22 cellular contexts compared by ENCODE assay signal in the genomic region with DNA sequence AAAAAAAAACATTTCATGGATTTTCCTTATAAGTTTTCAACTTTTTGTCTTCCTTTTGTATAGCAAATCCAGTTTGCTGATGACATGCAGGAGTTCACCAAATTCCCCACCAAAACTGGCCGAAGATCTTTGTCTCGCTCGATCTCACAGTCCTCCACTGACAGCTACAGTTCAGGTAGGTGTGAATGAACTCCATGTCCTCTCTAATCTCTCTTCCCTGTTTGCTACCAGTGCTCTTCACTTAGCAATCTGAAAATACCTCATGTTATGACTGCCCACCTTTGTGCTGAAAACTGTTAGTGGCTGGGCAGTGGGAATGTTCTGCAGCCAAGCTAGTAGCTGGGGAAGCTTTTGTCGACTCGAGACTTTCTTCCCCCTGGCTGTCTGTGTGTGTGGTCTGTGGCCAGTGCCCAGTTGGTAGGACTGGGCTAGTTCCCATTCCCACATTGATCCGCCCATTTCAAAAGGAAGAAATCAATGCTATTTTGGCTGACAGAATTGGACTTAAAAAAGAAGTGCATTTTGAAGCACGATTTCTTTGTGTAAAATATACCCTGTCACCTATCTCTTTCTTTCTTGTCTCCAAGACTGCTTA. TPM values are rescaled to one million over a fixed set of nuclear protein-coding genes. Genes with fewer than 3 reads are reported as not detected.
DNase-seq lines count a peak whose midpoint lies in the region; ATAC-seq, FAIRE-seq and TF ChIP-seq lines count a peak whose summit lies in the region.
"Had no signal": no experiment of that assay in that cellular context is flagged by ENCODE, and none has a peak within 500 bp of the region (broad histone marks: within the 10 kb centered on the region; RNA-seq: fewer than 3 reads in every experiment).

No MANE protein-coding gene starts in this region.

- H2AFZ ChIP-seq in mammary epithelial cell (ENCODE audit: low read depth, low read length): no peak overlapping the region

- no peak overlapping the region for H3K4me3 ChIP-seq in mammary epithelial cell (replicated peaks in 1 of 3; ENCODE audit: insufficient read depth in 1 of 3, low read depth in 2 of 3, low read length in 3 of 3)
- H3K4me3 ChIP-seq: K562 had no signal

- in situ Hi-C loops in mammary epithelial cell (cut with MboI; ENCODE audit: low sequenced_read_pairs in 2 of 2): no loop called here

- H3K27me3 ChIP-seq in mammary epithelial cell (ENCODE audit: insufficient read depth, low read length): no peaks in the 10 kb centered on the region

- H3K9me3 Mint-ChIP-seq in MCF 10A (ENCODE audit: unreplicated experiment) (no peaks in the 10 kb centered on the region), memory B cell (no peaks in the 10 kb centered on the region)
- no peaks in the 10 kb centered on the region for H3K9me3 Mint-ChIP-seq in central memory CD8-positive, alpha-beta T cell
- H3K9me3 Mint-ChIP-seq: CD8-positive, alpha-beta memory T cell had no signal

- H3K27ac ChIP-seq in mammary epithelial cell (ENCODE audit: insufficient read depth, low read depth, low read length): no peak overlapping the region
- H3K27ac ChIP-seq: 22Rv1, C4-2B had no signal

- BruUV-seq in MCF 10A (replicated peaks; lab: Mats Ljungman, UMichigan) (no TSS peak), mammary epithelial cell (replicated peaks; lab: Mats Ljungman, UMichigan) (no TSS peak)

- POLR2A ChIA-PET in MCF 10A (lab: Yijun Ruan, JAX): interaction anchor here (0.7 to 4.7 kb wide), 2 partner anchors 19 to 24 kb away, joined by 3 to 48 read pairs; partner anchors contain the start of gene AHCYL1

- peaks cover 19% of the 10 kb centered on the region for H3K36me3 ChIP-seq in mammary epithelial cell (ENCODE audit: insufficient read depth, low read length)

- TF ChIP-seq CTCF in MCF 10A (IDR thresholded peaks at IDR 0.05; ENCODE audit: unreplicated experiment) (no peak), mammary epithelial cell (conservative IDR thresholded peaks at IDR 0.05 in 1 of 2, IDR thresholded peaks at IDR 0.05 in 1 of 2; ENCODE audit: extremely low read depth in 1 of 2, insufficient read depth in 1 of 2, low read depth in 1 of 2, low read length in 2 of 2) (no peak)

- peaks cover 20% of the 10 kb centered on the region for H3K4me1 ChIP-seq in mammary epithelial cell (ENCODE audit: insufficient read depth, low read length)

- CTCF ChIA-PET in MCF 10A (lab: Yijun Ruan, JAX) (interaction anchor here (4.2 to 12.2 kb wide), 3 partner anchors 20 to 232 kb away, joined by 87 to 104 read pairs (median 93); partner anchors contain the start of gene AHCYL1), mammary epithelial cell (lab: Charles Lee; ENCODE audit: low non-redundant PET) (no interaction called here)

- H3K27me3 Mint-ChIP-seq in MCF 10A (ENCODE audit: insufficient read depth, unreplicated experiment) (no peaks in the 10 kb centered on the region), memory B cell (no peaks in the 10 kb centered on the region)
- H3K27me3 Mint-ChIP-seq in central memory CD8-positive, alpha-beta T cell: no peaks in the 10 kb centered on the region
- H3K27me3 Mint-ChIP-seq: CD8-positive, alpha-beta memory T cell had no signal

- no peak for DNase-seq in MCF 10A (ENCODE audit: unreplicated experiment)
- DNase-seq in mammary epithelial cell: no peak
- no peak for DNase-seq in central memory CD8-positive, alpha-beta T cell (ENCODE audit: low spot score in 2 of 2)
- no peak for DNase-seq in memory B cell (ENCODE audit: low spot score in 2 of 2)
- DNase-seq in H54 (ENCODE audit: insufficient read length, low spot score): no peak
- no peak for DNase-seq in left ventricle myocardium superior
- no peak for DNase-seq in NCI-H69 (lab: John Stamatoyannopoulos, UW)
- DNase-seq: CD8-positive, alpha-beta memory T cell; NCI-H1092; NCI-H1436; NCI-H187 treated with DMSO at 0.1 percent for 48 hours; NCI-H2107; SIG-M5; SK-N-SH had no signal

- peaks cover 38% of the 10 kb centered on the region for H3K4me1 Mint-ChIP-seq in MCF 10A (ENCODE audit: insufficient read depth, unreplicated experiment)
- peaks cover 40% of the 10 kb centered on the region for H3K4me1 Mint-ChIP-seq in central memory CD8-positive, alpha-beta T cell
- H3K4me1 Mint-ChIP-seq in memory B cell: peaks cover 25% of the 10 kb centered on the region

- no peak for FAIRE-seq in H54 (lab: Jason Lieb, UNC)
- FAIRE-seq: G401.6, GM12892, H1, K562 had no signal

- no peak for ATAC-seq in central memory CD8-positive, alpha-beta T cell (replicated peaks; ENCODE audit: extremely low read depth, poor library complexity, severe bottlenecking)
- ATAC-seq in memory B cell (ENCODE audit: low read depth) (no peak), HG02678 (IDR thresholded peaks at IDR 0.05; ENCODE audit: unreplicated experiment) (no peak), left ventricle myocardium superior (no peak)
- ATAC-seq: K562, Panc1 had no signal

- peaks cover 42% of the 10 kb centered on the region for H3K79me2 ChIP-seq in mammary epithelial cell (ENCODE audit: insufficient read depth, low read length)

- peaks cover 47% of the 10 kb centered on the region for H3K36me3 Mint-ChIP-seq in MCF 10A (ENCODE audit: insufficient read depth, unreplicated experiment)
- peaks cover 28% of the 10 kb centered on the region for H3K36me3 Mint-ChIP-seq in central memory CD8-positive, alpha-beta T cell (ENCODE audit: insufficient read depth)
- H3K36me3 Mint-ChIP-seq in memory B cell: peaks cover 13% of the 10 kb centered on the region

- no peaks in the 10 kb centered on the region for H3K9me3 ChIP-seq in mammary epithelial cell (replicated peaks; ENCODE audit: insufficient read depth, low read length)
- H3K9me3 ChIP-seq: SK-N-SH had no signal

- H3K27ac Mint-ChIP-seq in MCF 10A (ENCODE audit: low read depth, unreplicated experiment): peak overlapping the region; percentile 60
- peak overlapping the region; percentile 19 for H3K27ac Mint-ChIP-seq in central memory CD8-positive, alpha-beta T cell (ENCODE audit: low read depth)
- peak overlapping the region; percentile 99 for H3K27ac Mint-ChIP-seq in memory B cell
- H3K27ac Mint-ChIP-seq: CD8-positive, alpha-beta memory T cell had no signal

- dilution Hi-C loops in mammary epithelial cell (cut with HindIII; ENCODE audit: low sequenced_read_pairs): no loop called here

- TF ChIP-seq POLR2A in H54 (IDR thresholded peaks at IDR 0.05; ENCODE audit: low read depth, low read length): no peak

- no peak overlapping the region for H3K4me2 ChIP-seq in mammary epithelial cell (ENCODE audit: insufficient read depth, low read depth, low read length)
- H3K4me2 ChIP-seq: SK-N-SH had no signal

- no peaks in the 10 kb centered on the region for H4K20me1 ChIP-seq in mammary epithelial cell (ENCODE audit: insufficient read depth, low read length)

- intact Hi-C loops in MCF 10A (cut with micrococcal nuclease) (no loop called here), mammary epithelial cell (cut with micrococcal nuclease) (no loop called here), left ventricle myocardium superior (cut with micrococcal nuclease) (no loop called here)

- H3K4me3 Mint-ChIP-seq in MCF 10A (ENCODE audit: unreplicated experiment): no peak overlapping the region
- H3K4me3 Mint-ChIP-seq in central memory CD8-positive, alpha-beta T cell: no peak overlapping the region
- H3K4me3 Mint-ChIP-seq in memory B cell: no peak overlapping the region
- H3K4me3 Mint-ChIP-seq: CD8-positive, alpha-beta memory T cell had no signal

- H3K9ac ChIP-seq in mammary epithelial cell (ENCODE audit: insufficient read depth, low read length): no peak overlapping the region
- H3K9ac ChIP-seq: SK-N-SH had no signal

- 74% methylated on average over 7 of the region's 7 CpGs for WGBS in mammary epithelial cell (ENCODE audit: low coverage, missing lambda C conversion rate)

RNA-seq across cellular contexts. Expression of gene AHCYL1, which starts 24.5 kb away (rescaled TPM):
- total RNA-seq in MCF 10A (2022) (104 and 106 TPM in 2 replicates), mammary epithelial cell (10 to 100 TPM; 71.2 to 72.2 TPM), left ventricle myocardium superior (43.8 TPM)
- polyA plus RNA-seq in mammary epithelial cell: 64.7 TPM
- polyA minus RNA-seq in mammary epithelial cell: 84.7 TPM

RNA-seq across cellular contexts. Expression of gene STRIP1, which starts 25.4 kb away (rescaled TPM):
- total RNA-seq in MCF 10A (2022) (35.6 and 40.6 TPM in 2 replicates), mammary epithelial cell (10 to 100 TPM; 39.4 to 51.3 TPM), left ventricle myocardium superior (17.2 TPM)
- polyA plus RNA-seq in mammary epithelial cell: 24.9 TPM
- 26.5 TPM for polyA minus RNA-seq in mammary epithelial cell

Comparison
In these comparisons a context has a peak if more than half of its experiments do, and no peak if none do; other contexts are left out.
1. H3K27ac Mint-ChIP-seq: peak in every context shown above with its lines; median percentile 99 in memory B cell; 60 in MCF 10A; 19 in central memory CD8-positive, alpha-beta T cell.